Comparison of ENCODE assay signal across 11 cellular contexts in the genomic region with DNA sequence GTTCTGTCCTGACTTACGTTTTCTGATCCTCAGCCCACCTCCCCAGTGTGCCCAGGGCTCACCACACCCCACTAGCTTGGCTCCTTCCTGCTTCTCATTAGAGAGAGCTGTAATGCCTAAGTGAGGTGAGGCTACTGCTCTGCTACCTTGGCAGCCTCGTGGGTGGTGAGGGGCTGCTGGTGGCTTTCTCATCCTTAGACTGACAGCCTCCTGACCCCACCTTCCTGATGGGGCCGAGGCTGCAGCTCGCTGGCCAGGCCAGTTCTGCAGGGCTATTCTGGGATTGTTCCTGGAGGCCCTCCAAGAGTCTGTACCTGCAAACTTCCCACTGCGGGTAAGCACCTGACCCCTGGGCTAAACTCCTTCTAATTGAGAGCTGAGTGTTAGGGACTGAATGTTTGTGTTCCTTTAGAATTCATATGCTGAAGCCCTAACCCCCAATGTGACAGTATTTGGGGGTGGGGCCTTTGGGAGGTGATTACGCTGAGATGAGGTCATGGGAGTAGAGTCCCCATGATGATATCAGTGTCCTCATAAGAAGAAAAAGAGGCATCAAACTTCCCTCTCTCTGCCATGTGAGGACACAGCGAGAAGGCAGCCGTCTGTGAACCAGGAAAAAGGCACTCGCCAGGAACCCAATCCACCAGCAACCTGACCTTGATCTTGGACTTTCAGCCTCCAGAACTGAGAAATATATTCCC. TPM values are rescaled to one million over a fixed set of nuclear protein-coding genes. Genes with fewer than 3 reads are reported as not detected.
DNase-seq lines count a peak whose midpoint lies in the region; ATAC-seq, FAIRE-seq and TF ChIP-seq lines count a peak whose summit lies in the region.
"Had no signal": no experiment of that assay in that cellular context is flagged by ENCODE, and none has a peak within 500 bp of the region (broad histone marks: within the 10 kb centered on the region; RNA-seq: fewer than 3 reads in every experiment).

No MANE protein-coding gene starts in this region.

- TF ChIP-seq CTCF in Calu3 (IDR thresholded peaks at IDR 0.05; ENCODE audit: unreplicated experiment) = no peak
- TF ChIP-seq CTCF in Panc1 (IDR thresholded peaks at IDR 0.05) = no peak

- in situ Hi-C loops in Panc1 (cut with HindIII; ENCODE audit: low pct_unique_long_range_greater_than_20kb, low sequenced_read_pairs) = no loop called here

- peaks cover 34% of the 10 kb centered on the region for H3K4me1 ChIP-seq in Panc1 (ENCODE audit: control insufficient read depth, insufficient read depth, low read length)
- H3K4me1 ChIP-seq in mesodermal cell (ENCODE audit: control insufficient read depth, insufficient read depth, low read length, poor library complexity, severe bottlenecking) = peaks cover 14% of the 10 kb centered on the region

- peak overlapping the region; percentile 25 for H3K27ac Mint-ChIP-seq in Calu3 (ENCODE audit: unreplicated experiment)

- peak overlapping the region; percentile 60 for H3K27ac ChIP-seq in Panc1 (ENCODE audit: low read length)
- H3K27ac ChIP-seq in mesodermal cell (ENCODE audit: low read depth, low read length, severe bottlenecking) = peak overlapping the region; percentile 23

- H3K9me3 ChIP-seq in Panc1 (ENCODE audit: control insufficient read depth, insufficient read depth, low read depth, low read length) (no peaks in the 10 kb centered on the region), mesodermal cell (ENCODE audit: control insufficient read depth, low read length) (no peaks in the 10 kb centered on the region)

- no peaks in the 10 kb centered on the region for H3K36me3 Mint-ChIP-seq in Calu3 (ENCODE audit: insufficient read depth, unreplicated experiment)
- H3K36me3 Mint-ChIP-seq: WTC11 had no signal

- no peaks in the 10 kb centered on the region for H3K27me3 ChIP-seq in Panc1 (ENCODE audit: control insufficient read depth, insufficient read depth, low read length)

- ATAC-seq in GM21528 (IDR thresholded peaks at IDR 0.05; ENCODE audit: low FRiP score, unreplicated experiment) (peak; percentile 21), Panc1 (peak; percentile 26; the same call in 1 of the 2 replicates), GM18870 (IDR thresholded peaks at IDR 0.05; ENCODE audit: unreplicated experiment) (no peak), GM18861 (IDR thresholded peaks at IDR 0.05; ENCODE audit: unreplicated experiment) (no peak)
- ATAC-seq: WTC11 had no signal

- peak; percentile 66 for DNase-seq in Calu3
- no peak for DNase-seq in Panc1 (ENCODE audit: low read depth, low spot score)
- DNase-seq in GM19239 (ENCODE audit: insufficient read length, low spot score) = no peak
- no peak for DNase-seq in NCI-H2196 (lab: John Stamatoyannopoulos, UW; ENCODE audit: unreplicated experiment)

- CTCF ChIA-PET in Calu3 (lab: Charles Lee) (interaction anchor here (0.6 to 1.5 kb wide), 3 partner anchors 9 to 85 kb away, joined by 3 to 8 read pairs (median 7); no protein-coding TSS in a partner anchor), Panc1 (lab: Charles Lee) (no interaction called here)

- intact Hi-C loops in Calu3 (cut with micrococcal nuclease; ENCODE audit: unreplicated experiment) (no loop called here), Panc1 (cut with micrococcal nuclease; ENCODE audit: unreplicated experiment) (no loop called here)

- peaks cover 33% of the 10 kb centered on the region for H3K4me1 Mint-ChIP-seq in Calu3 (ENCODE audit: low read depth, unreplicated experiment)

- H3K36me3 ChIP-seq in Panc1 (ENCODE audit: control insufficient read depth, insufficient read depth, low read length) (no peaks in the 10 kb centered on the region), mesodermal cell (ENCODE audit: control insufficient read depth, insufficient read depth, low read length) (no peaks in the 10 kb centered on the region)

- H3K4me3 ChIP-seq in Panc1 (ENCODE audit: low read depth in 2 of 2, low read length in 2 of 2) (peak overlapping the region in 1 of 2 experiments; percentile 10; a peak in 2 of 4 replicates), mesodermal cell (ENCODE audit: extremely low read depth, insufficient read depth, low read length, poor library complexity, severe bottlenecking) (no peak overlapping the region)
- H3K4me3 ChIP-seq: skin epidermis had no signal

- WGBS in mesodermal cell (ENCODE audit: insufficient coverage in 2 of 2), 2 experiments = 68 to 79% methylated on average over 3 to 7 of the region's 9 CpGs

- peaks cover 24% of the 10 kb centered on the region for H3K27me3 Mint-ChIP-seq in Calu3 (ENCODE audit: unreplicated experiment)

- no peaks in the 10 kb centered on the region for H3K9me3 Mint-ChIP-seq in Calu3 (ENCODE audit: low read depth, unreplicated experiment)

- POLR2A ChIA-PET in Panc1 (lab: Charles Lee) = no interaction called here

- BruUV-seq in Calu3 (replicated peaks; lab: Mats Ljungman, UMichigan) (no TSS peak), Panc1 (replicated peaks; lab: Mats Ljungman, UMichigan) (no TSS peak)

- no peak for FAIRE-seq in GM19239 (lab: Jason Lieb, UNC)
- FAIRE-seq: G401.6 had no signal

- peak overlapping the region; percentile 24 for H3K4me3 Mint-ChIP-seq in Calu3 (ENCODE audit: low read depth, unreplicated experiment)
- H3K4me3 Mint-ChIP-seq: WTC11 had no signal

RNA-seq across cellular contexts. Expression of a gene that starts 38.1 kb away (rescaled TPM):
- total RNA-seq in Calu3 (2022) (13.3 and 13.6 TPM in 2 replicates), Panc1 (2021; ENCODE audit: unreplicated experiment) (28.4 TPM)
- polyA plus RNA-seq in Panc1 (2012; ENCODE audit: insufficient read length) = 37.5 TPM
- 25.0 TPM for polyA plus RNA-seq in mesodermal cell (2013, experiment 1 of 2)
- polyA plus RNA-seq in mesodermal cell (2013, experiment 2 of 2) = 20.6 TPM

Comparison
In these comparisons a context has a peak if more than half of its experiments do, and no peak if none do; other contexts are left out.
1. ATAC-seq: peak in GM21528 (single experiment) and Panc1 (single experiment); none in GM18870 (single experiment) and GM18861 (single experiment).